8 cellular contexts compared by ENCODE assay signal in the genomic region with DNA sequence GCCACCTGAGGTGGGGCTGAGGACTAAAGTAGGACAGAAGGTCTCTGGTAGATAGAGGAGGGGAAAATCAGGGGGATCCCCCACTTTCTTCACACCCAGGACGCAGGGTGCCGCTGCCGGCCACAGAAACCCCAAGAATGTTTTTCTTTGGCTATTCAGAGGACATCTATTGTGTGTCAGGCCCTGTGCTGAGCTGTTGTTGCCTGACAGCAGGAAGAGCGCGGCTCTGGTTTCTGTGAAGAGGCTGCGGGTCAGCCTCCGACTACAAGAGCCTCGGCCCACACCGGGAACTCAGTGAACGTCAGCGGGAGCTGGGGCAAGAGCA. TPM values are rescaled to one million over a fixed set of nuclear protein-coding genes. Genes with fewer than 3 reads are reported as not detected.
DNase-seq lines count a peak whose midpoint lies in the region; ATAC-seq and TF ChIP-seq lines count a peak whose summit lies in the region.

No MANE protein-coding gene starts in this region.

- peak; percentile 42 for ATAC-seq in HG03432 (IDR thresholded peaks at IDR 0.05; ENCODE audit: unreplicated experiment)
- ATAC-seq in upper lobe of right lung, result peak; percentile 25

- peak overlapping the region; percentile 100 for H3K27ac ChIP-seq in upper lobe of right lung

- CTCF ChIA-PET in BJ (lab: Yijun Ruan, JAX), result interaction anchor here (0.7 to 6.2 kb wide), 8 partner anchors 12 to 196 kb away, joined by 3 to 210 read pairs (median 8); no protein-coding TSS in a partner anchor

- H3K9me3 ChIP-seq in upper lobe of right lung, result no peaks in the 10 kb centered on the region

- H3K27ac Mint-ChIP-seq in endothelial cell (ENCODE audit: unreplicated experiment) (peak overlapping the region; percentile 99), nephron progenitor cell (peak overlapping the region; percentile 99)

- no peak for DNase-seq in BJ (ENCODE audit: low read depth)
- peak; percentile 59 for DNase-seq in GM19240 (ENCODE audit: insufficient read length, low spot score)
- DNase-seq in activated CD4-positive, alpha-beta T cell treated with anti-CD3 and anti-CD28 coated beads for 24 hours (ENCODE audit: low read depth in 2 of 2), result peak; percentile 36 to 50
- DNase-seq in endothelial cell (ENCODE audit: low spot score), result no peak
- no peak for DNase-seq in nephron progenitor cell
- no peak for DNase-seq in upper lobe of right lung
- DNase-seq in NCI-H345 treated with DMSO at 0.1 percent for 48 hours (lab: John Stamatoyannopoulos, UW; ENCODE audit: unreplicated experiment), result no peak

- H3K36me3 Mint-ChIP-seq in endothelial cell (ENCODE audit: low read depth, unreplicated experiment) (peaks cover 5% of the 10 kb centered on the region), nephron progenitor cell (ENCODE audit: low read depth) (peaks cover 8% of the 10 kb centered on the region)

- H3K27me3 ChIP-seq in BJ (ENCODE audit: control insufficient read depth, insufficient read depth, low read length), result no peaks in the 10 kb centered on the region
- H3K27me3 ChIP-seq in upper lobe of right lung, result no peaks in the 10 kb centered on the region

- H3K4me3 ChIP-seq in BJ (ENCODE audit: low read depth, low read length) (peak overlapping the region; percentile 54), upper lobe of right lung (peak overlapping the region; percentile 92)

- H3K9me3 Mint-ChIP-seq in endothelial cell (ENCODE audit: unreplicated experiment) (no peaks in the 10 kb centered on the region), nephron progenitor cell (no peaks in the 10 kb centered on the region)

- H3K27me3 Mint-ChIP-seq in endothelial cell (ENCODE audit: unreplicated experiment) (peaks cover 16% of the 10 kb centered on the region), nephron progenitor cell (ENCODE audit: low read depth, poor library complexity) (no peaks in the 10 kb centered on the region)

- TF ChIP-seq CTCF in BJ (IDR thresholded peaks at IDR 0.05; ENCODE audit: insufficient read depth, low read depth, low read length) (no peak), endothelial cell (IDR thresholded peaks at IDR 0.05; ENCODE audit: unreplicated experiment) (no peak), nephron progenitor cell (IDR thresholded peaks at IDR 0.05) (no peak), upper lobe of right lung (IDR thresholded peaks at IDR 0.05) (no peak)

- H3K36me3 ChIP-seq in BJ (ENCODE audit: control insufficient read depth, insufficient read depth, low read length), result 0 out of 2 replicates have a peak, but pooled peaks cover 1% of the 10 kb centered on the region
- H3K36me3 ChIP-seq in upper lobe of right lung, result peaks cover 10% of the 10 kb centered on the region

- peak overlapping the region; percentile 97 for H3K4me3 Mint-ChIP-seq in endothelial cell (ENCODE audit: unreplicated experiment)
- peak overlapping the region; percentile 98 for H3K4me3 Mint-ChIP-seq in nephron progenitor cell

- POLR2A ChIA-PET in BJ (lab: Charles Lee), result interaction anchor here (0.9 kb wide), 1 partner anchor 88 kb away, joined by 4 read pairs; no protein-coding TSS in a partner anchor

- peaks cover 45% of the 10 kb centered on the region for H3K4me1 ChIP-seq in upper lobe of right lung

- H3K4me1 Mint-ChIP-seq in endothelial cell (ENCODE audit: unreplicated experiment), result peaks cover 67% of the 10 kb centered on the region
- peaks cover 87% of the 10 kb centered on the region for H3K4me1 Mint-ChIP-seq in nephron progenitor cell

- intact Hi-C loops in upper lobe of right lung (cut with DNase I), result loop anchor here (10.0 kb wide), 1 partner anchor 93 kb away; the partner anchor contains the start of gene ARID1A

RNA-seq across cellular contexts. Expression of gene PIGV, which starts 0.4 kb away (rescaled TPM):
- polyA plus RNA-seq in BJ (2011; rRNA removed), result 25.7 and 28.0 TPM in 2 replicates
- polyA minus RNA-seq in BJ (2011; rRNA and poly(A)+ RNA removed), result 23.0 and 34.3 TPM in 2 replicates
- 7.6 TPM for total RNA-seq in endothelial cell (ENCODE audit: unreplicated experiment)
- total RNA-seq in upper lobe of right lung, result 16.7 TPM

RNA-seq across cellular contexts. Expression of gene ZDHHC18, which starts 39.1 kb away (rescaled TPM):
- polyA plus RNA-seq in BJ (2011; rRNA removed), result 26.6 and 42.1 TPM in 2 replicates
- 25.3 and 35.0 TPM in 2 replicates for polyA minus RNA-seq in BJ (2011; rRNA and poly(A)+ RNA removed)
- total RNA-seq in endothelial cell (ENCODE audit: unreplicated experiment) (32.4 TPM), upper lobe of right lung (26.2 TPM)

Comparison
In these comparisons a context has a peak if more than half of its experiments do, and no peak if none do; other contexts are left out.
1. DNase-seq: peak in GM19240 (single experiment) and activated CD4-positive, alpha-beta T cell treated with anti-CD3 and anti-CD28 coated beads for 24 hours (2 of 2); none in BJ (single experiment), endothelial cell (single experiment), nephron progenitor cell (single experiment), upper lobe of right lung (single experiment) and NCI-H345 treated with DMSO at 0.1 percent for 48 hours (single experiment).